8 cellular contexts compared by ENCODE assay signal in genomic region chrX:123833387-123833786, GRCh38. TPM values are rescaled to one million over a fixed set of nuclear protein-coding genes. Genes with fewer than 3 reads are reported as not detected.
DNase-seq lines count a peak whose midpoint lies in the region; ATAC-seq, FAIRE-seq and TF ChIP-seq lines count a peak whose summit lies in the region.

No MANE protein-coding gene starts in this region.

- in situ Hi-C loops in T47D (cut with HindIII; ENCODE audit: low pct_unique_long_range_greater_than_20kb, low sequenced_read_pairs), result no loop called here

- intact Hi-C loops in kidney (cut with DNase I), result no loop called here

- no peak overlapping the region for H3K9ac ChIP-seq in kidney (ENCODE audit: low read length in 2 of 2)

- H3K4me1 ChIP-seq in kidney (ENCODE audit: control insufficient read depth in 1 of 2, insufficient read depth in 1 of 2, low read depth in 1 of 2, low read length in 2 of 2), result no peaks in the 10 kb centered on the region

- peak; percentile 70 for TF ChIP-seq CTCF in kidney (IDR thresholded peaks at IDR 0.05; ENCODE audit: borderline replicate concordance, extremely low read depth, insufficient read depth)

- DNase-seq in A172 (ENCODE audit: low spot score) (peak; percentile 33), NCI-H2029 treated with DMSO at 0.1 percent for 48 hours (lab: John Stamatoyannopoulos, UW) (peak; percentile 36), UCSD-AML1 (lab: John Stamatoyannopoulos, UW; ENCODE audit: unreplicated experiment) (peak; percentile 28), T47D (ENCODE audit: low read depth in 1 of 2, low spot score in 1 of 2) (peak; percentile 21 to 66), kidney (no peak)
- DNase-seq in stimulated activated CD4-positive, alpha-beta T cell treated with anti-CD3 and anti-CD28 coated beads, Interleukin-4, amount 100 ng/mL, for 4 hours, result peak; percentile 38 to 47

- H3K27ac ChIP-seq in kidney (ENCODE audit: low read depth in 2 of 2, low read length in 2 of 2), result no peak overlapping the region

- H3K9me3 ChIP-seq in kidney (ENCODE audit: control insufficient read depth in 1 of 2, low read length in 2 of 2), result no peaks in the 10 kb centered on the region

- peak; percentile 88 for FAIRE-seq in kidney (lab: Jason Lieb, UNC)

- ATAC-seq in GM18511 (IDR thresholded peaks at IDR 0.05; ENCODE audit: unreplicated experiment) (peak; percentile 72), HG03025 (IDR thresholded peaks at IDR 0.05; ENCODE audit: low FRiP score, unreplicated experiment) (peak; percentile 77)

- H3K4me3 ChIP-seq in kidney (ENCODE audit: low read length in 2 of 2), result no peak overlapping the region

- H3K36me3 ChIP-seq in kidney (ENCODE audit: control insufficient read depth in 1 of 2, insufficient read depth in 2 of 2, low read length in 2 of 2), result no peaks in the 10 kb centered on the region

RNA-seq across cellular contexts. Expression of gene XIAP, which starts 26.5 kb away (rescaled TPM):
- total RNA-seq in A172 (2014; rRNA removed; shearing (Covaris generic)), result 13.3 and 13.8 TPM in 2 replicates
- 70.9 TPM for total RNA-seq in kidney
- polyA plus RNA-seq in kidney (ENCODE audit: insufficient read depth, low read depth, low replicate concordance), result 29.0 TPM
